Comparison of ENCODE assay signal across 1 cellular context in genomic region chr17:43398724-43399595, GRCh38.
TF ChIP-seq lines count a peak whose summit lies in the region.

Gene ARL4D, plus strand, starts transcription at chr17:43398993. Its CDS starts 740 bp downstream, at chr17:43399733.

TF ChIP-seq in HepG2, 621 proteins besides CTCF, POLR2A, EP300 and RAD21 (continued from another document):
- TF ChIP-seq ZBTB3 (CRISPR knock-in tag; IDR thresholded peaks at IDR 0.05; ENCODE audit: borderline replicate concordance, low read depth) (peak; percentile 82; the same call in 1 of the 2 replicates), TRIM24 (CRISPR knock-in tag; IDR thresholded peaks at IDR 0.05) (no peak), IKZF5 (CRISPR knock-in tag; IDR thresholded peaks at IDR 0.05) (peak; percentile 94), ZNF670 (CRISPR knock-in tag; IDR thresholded peaks at IDR 0.05; ENCODE audit: borderline replicate concordance) (no peak), ZFP1 (CRISPR knock-in tag; IDR thresholded peaks at IDR 0.05) (0 out of 2 replicates have a peak, but pooled peaks have one; percentile 19), ATF6 (CRISPR knock-in tag; conservative IDR thresholded peaks at IDR 0.05) (no peak), ZNF841 (CRISPR knock-in tag; IDR thresholded peaks at IDR 0.05; ENCODE audit: borderline replicate concordance) (no peak), ZNF17 (CRISPR knock-in tag; IDR thresholded peaks at IDR 0.05) (peak; percentile 85; the same call in 1 of the 2 replicates), NFE2L1 (CRISPR knock-in tag; IDR thresholded peaks at IDR 0.05; ENCODE audit: borderline replicate concordance) (no peak), SKI (IDR thresholded peaks at IDR 0.05; ENCODE audit: partially characterized antibody) (peak; percentile 17), GATAD2A (CRISPR knock-in tag; IDR thresholded peaks at IDR 0.05) (peak; percentile 73), ZNF543 (CRISPR knock-in tag; IDR thresholded peaks at IDR 0.05) (peak; percentile 78; the same call in 1 of the 2 replicates), CSRNP2 (CRISPR knock-in tag; conservative IDR thresholded peaks at IDR 0.05; ENCODE audit: low read depth) (no peak), HNF1A (IDR thresholded peaks at IDR 0.05; ENCODE audit: low read depth) (no peak), HNF1A (CRISPR knock-in tag; IDR thresholded peaks at IDR 0.05; ENCODE audit: borderline replicate concordance) (peak; percentile 37; the same call in 1 of the 2 replicates), NFATC3 (CRISPR knock-in tag; IDR thresholded peaks at IDR 0.05) (no peak), ZNF230 (CRISPR knock-in tag; IDR thresholded peaks at IDR 0.05) (peak; percentile 87), ZMYM3 (CRISPR knock-in tag; IDR thresholded peaks at IDR 0.05) (peak; percentile 62), ZNF879 (CRISPR knock-in tag; IDR thresholded peaks at IDR 0.05) (no peak), MED13 (CRISPR knock-in tag; IDR thresholded peaks at IDR 0.05) (no peak), MXD1 (CRISPR knock-in tag; IDR thresholded peaks at IDR 0.05) (no peak; the same call in 1 of the 2 replicates), GABPB1 (CRISPR knock-in tag; IDR thresholded peaks at IDR 0.05) (peak; percentile 81), IRF2 (CRISPR knock-in tag; IDR thresholded peaks at IDR 0.05) (peak; percentile 84), ZNF407 (CRISPR knock-in tag; IDR thresholded peaks at IDR 0.05; ENCODE audit: not compliant biosample characterization) (peak; percentile 77), TAF15 (IDR thresholded peaks at IDR 0.05; ENCODE audit: low read depth, low read length, poor library complexity, severe bottlenecking) (peak; percentile 72), CCAR2 (optimal IDR thresholded peaks at IDR 0.05; ENCODE audit: low read depth, low read length) (no peak), GPBP1L1 (CRISPR knock-in tag; IDR thresholded peaks at IDR 0.05) (no peak), NPAS2 (CRISPR knock-in tag; IDR thresholded peaks at IDR 0.05; ENCODE audit: borderline replicate concordance) (no peak), ZNF878 (CRISPR knock-in tag; IDR thresholded peaks at IDR 0.05) (peak; percentile 9)
